Comparison of ENCODE assay signal across 22 cellular contexts in genomic region chr11:37500425-37500824, GRCh38.
DNase-seq lines count a peak whose midpoint lies in the region; FAIRE-seq and TF ChIP-seq lines count a peak whose summit lies in the region.
"Had no signal": no experiment of that assay in that cellular context is flagged by ENCODE, and none has a peak within 500 bp of the region (broad histone marks: within the 10 kb centered on the region; RNA-seq: fewer than 3 reads in every experiment).

No MANE protein-coding gene starts in this region.

- H3K9ac ChIP-seq in neural progenitor cell, result no peak overlapping the region

- no peak overlapping the region for H3K4me3 Mint-ChIP-seq in neural progenitor cell
- H3K4me3 Mint-ChIP-seq in CD8-positive, alpha-beta memory T cell, result no peak overlapping the region
- H3K4me3 Mint-ChIP-seq: activated naive CD8-positive, alpha-beta T cell; activated T-helper 17 cell treated with anti-CD3 and anti-CD28 coated beads, Interleukin-2, amount 50 U/mL, for 72 hours; brain had no signal

- H3K4me1 ChIP-seq in neural progenitor cell (peaks cover 16% of the 10 kb centered on the region), right atrium auricular region (no peaks in the 10 kb centered on the region)
- H3K4me1 ChIP-seq in CD8-positive, alpha-beta memory T cell (ENCODE audit: insufficient read depth, low read length), result no peaks in the 10 kb centered on the region
- H3K4me1 ChIP-seq: testis had no signal

- TF ChIP-seq CTCF in bronchial epithelial cell (IDR thresholded peaks at IDR 0.05; ENCODE audit: insufficient read depth, low read length, severe bottlenecking), result no peak
- no peak for TF ChIP-seq CTCF in neural progenitor cell (IDR thresholded peaks at IDR 0.05)
- no peak for TF ChIP-seq CTCF in right atrium auricular region (IDR thresholded peaks at IDR 0.05)

- H3K79me2 ChIP-seq in neural progenitor cell (ENCODE audit: low read depth), result no peaks in the 10 kb centered on the region

- no peaks in the 10 kb centered on the region for H3F3A ChIP-seq in neural progenitor cell (ENCODE audit: low read depth)

- no peaks in the 10 kb centered on the region for H3K36me3 Mint-ChIP-seq in neural progenitor cell
- H3K36me3 Mint-ChIP-seq in CD8-positive, alpha-beta memory T cell, result peaks cover 0 to 1% (median 0%) of the 10 kb centered on the region in 3 donors
- H3K36me3 Mint-ChIP-seq: activated naive CD8-positive, alpha-beta T cell; brain had no signal

- no peak overlapping the region for H3K27ac Mint-ChIP-seq in neural progenitor cell
- no peak overlapping the region for H3K27ac Mint-ChIP-seq in CD8-positive, alpha-beta memory T cell
- H3K27ac Mint-ChIP-seq: activated naive CD8-positive, alpha-beta T cell; activated T-helper 17 cell treated with anti-CD3 and anti-CD28 coated beads, Interleukin-2, amount 50 U/mL, for 72 hours had no signal

- no peaks in the 10 kb centered on the region for H3K9me3 Mint-ChIP-seq in neural progenitor cell
- H3K9me3 Mint-ChIP-seq in CD8-positive, alpha-beta memory T cell, result peaks cover 0 to 31% (median 9%) of the 10 kb centered on the region in 5 donors
- H3K9me3 Mint-ChIP-seq: brain had no signal

- peaks cover 2% of the 10 kb centered on the region for H3K27me3 Mint-ChIP-seq in neural progenitor cell (ENCODE audit: insufficient read depth, low read depth)
- H3K27me3 Mint-ChIP-seq in CD8-positive, alpha-beta memory T cell, result no peaks in the 10 kb centered on the region
- H3K27me3 Mint-ChIP-seq: activated naive CD8-positive, alpha-beta T cell; activated T-helper 17 cell treated with anti-CD3 and anti-CD28 coated beads, Interleukin-2, amount 50 U/mL, for 72 hours had no signal

- H3K4me1 Mint-ChIP-seq in neural progenitor cell, result peaks cover 6% of the 10 kb centered on the region
- no peaks in the 10 kb centered on the region for H3K4me1 Mint-ChIP-seq in CD8-positive, alpha-beta memory T cell
- H3K4me1 Mint-ChIP-seq: activated T-helper 17 cell treated with anti-CD3 and anti-CD28 coated beads, Interleukin-2, amount 50 U/mL, for 72 hours had no signal

- H2AFZ ChIP-seq in neural progenitor cell (replicated peaks), result peak overlapping the region; percentile 47

- H4K20me1 ChIP-seq in neural progenitor cell (ENCODE audit: low read depth), result no peaks in the 10 kb centered on the region

- H3K9me3 ChIP-seq in neural progenitor cell (ENCODE audit: low read depth), result no peaks in the 10 kb centered on the region
- no peaks in the 10 kb centered on the region for H3K9me3 ChIP-seq in CD8-positive, alpha-beta memory T cell (ENCODE audit: low read length)
- no peaks in the 10 kb centered on the region for H3K9me3 ChIP-seq in right atrium auricular region
- H3K9me3 ChIP-seq: testis had no signal

- H3K36me3 ChIP-seq in bronchial epithelial cell (ENCODE audit: control insufficient read depth, insufficient read depth, low read length) (no peaks in the 10 kb centered on the region), neural progenitor cell (no peaks in the 10 kb centered on the region), right atrium auricular region (no peaks in the 10 kb centered on the region)
- H3K36me3 ChIP-seq in CD8-positive, alpha-beta memory T cell (ENCODE audit: insufficient read depth, low read length), result no peaks in the 10 kb centered on the region

- no peak overlapping the region for H3K27ac ChIP-seq in neural progenitor cell
- no peak overlapping the region for H3K27ac ChIP-seq in CD8-positive, alpha-beta memory T cell (ENCODE audit: low read depth, low read length)
- no peak overlapping the region for H3K27ac ChIP-seq in right atrium auricular region
- H3K27ac ChIP-seq: testis had no signal

- DNase-seq in EL, result peak; percentile 25
- DNase-seq in M059J (ENCODE audit: low read depth), result peak; percentile 77
- peak; percentile 89 for DNase-seq in bronchial epithelial cell (ENCODE audit: low read depth)
- DNase-seq in neural progenitor cell (ENCODE audit: low spot score), result peak; percentile 3
- no peak for DNase-seq in RKO (ENCODE audit: low spot score)
- DNase-seq in CD8-positive, alpha-beta memory T cell, result no peak
- DNase-seq in right atrium auricular region (ENCODE audit: low spot score), result no peak
- DNase-seq: activated CD4-positive, alpha-beta T cell treated with anti-CD3 and anti-CD28 coated beads for 4 hours; kidney; NCI-H1417; NCI-H2107; NCI-H510A; occipital lobe; right cardiac atrium; SHP77 treated with DMSO at 0.1 percent for 48 hours; T-helper 1 cell; testis had no signal

- POLR2A ChIA-PET in CD8-positive, alpha-beta memory T cell (lab: Charles Lee), result no interaction called here

- CTCF ChIA-PET in CD8-positive, alpha-beta memory T cell (lab: Charles Lee), result no interaction called here

- FAIRE-seq in bronchial epithelial cell (lab: Jason Lieb, UNC), result no peak
- FAIRE-seq: endothelial cell of umbilical vein, GM19239 had no signal

- H3K27me3 ChIP-seq in bronchial epithelial cell (ENCODE audit: control insufficient read depth, insufficient read depth, low read length) (no peaks in the 10 kb centered on the region), neural progenitor cell (no peaks in the 10 kb centered on the region), right atrium auricular region (no peaks in the 10 kb centered on the region)
- H3K27me3 ChIP-seq in CD8-positive, alpha-beta memory T cell (ENCODE audit: insufficient read depth, low read length, poor library complexity, severe bottlenecking), result no peaks in the 10 kb centered on the region
- H3K27me3 ChIP-seq: testis had no signal

- H3K4me3 ChIP-seq in bronchial epithelial cell (ENCODE audit: low read depth, low read length), result no peak overlapping the region
- no peak overlapping the region for H3K4me3 ChIP-seq in neural progenitor cell
- H3K4me3 ChIP-seq in CD8-positive, alpha-beta memory T cell (ENCODE audit: low read length), result no peak overlapping the region
- H3K4me3 ChIP-seq in right atrium auricular region, result no peak overlapping the region
- H3K4me3 ChIP-seq: testis had no signal

- H3K4me2 ChIP-seq in neural progenitor cell, result no peak overlapping the region

Comparison
In these comparisons a context has a peak if more than half of its experiments do, and no peak if none do; other contexts are left out.
1. DNase-seq: peak in EL (single experiment), M059J (single experiment), bronchial epithelial cell (single experiment) and neural progenitor cell (single experiment); none in RKO (single experiment), CD8-positive, alpha-beta memory T cell (0 of 5) and right atrium auricular region (single experiment).